ENCODE assay signal across 13 cellular contexts in the genomic region with DNA sequence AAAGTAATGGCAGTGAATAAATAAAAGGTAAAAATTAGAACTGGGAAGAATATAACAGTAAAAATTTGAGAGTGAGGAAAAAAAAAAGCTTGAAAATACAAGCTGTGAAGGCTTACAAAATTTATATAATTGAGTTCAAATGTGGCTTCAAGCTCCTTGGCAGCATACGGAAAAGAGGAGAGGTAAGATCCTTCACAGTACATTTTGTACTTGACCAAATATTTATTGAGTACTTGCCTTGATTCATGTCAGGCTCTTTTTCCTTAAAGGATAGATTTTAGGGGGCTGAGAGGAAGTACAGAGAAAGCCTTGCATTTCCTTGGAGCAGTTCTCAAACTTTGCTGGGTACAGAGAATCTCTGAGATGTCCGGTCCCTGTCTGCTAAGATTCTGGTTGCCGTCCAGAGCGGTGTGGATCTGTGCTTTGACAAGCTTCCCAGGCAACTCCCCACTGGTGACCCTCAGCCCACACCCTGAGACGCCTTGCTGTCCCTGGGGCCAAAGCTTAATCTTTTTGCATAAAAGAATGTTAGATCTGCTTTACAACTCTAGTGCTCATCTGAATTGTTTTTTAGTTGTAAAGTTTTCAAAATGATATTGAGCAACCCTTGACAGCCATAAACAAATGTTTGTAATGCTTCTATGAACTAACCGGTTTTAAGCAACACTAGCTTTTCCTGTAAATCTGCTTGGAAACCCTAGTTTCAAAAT.
DNase-seq lines count a peak whose midpoint lies in the region; ATAC-seq and TF ChIP-seq lines count a peak whose summit lies in the region.
"Had no signal": no experiment of that assay in that cellular context is flagged by ENCODE, and none has a peak within 500 bp of the region (broad histone marks: within the 10 kb centered on the region; RNA-seq: fewer than 3 reads in every experiment).

No MANE protein-coding gene starts in this region.

- intact Hi-C loops in breast epithelium (cut with DNase I; ENCODE audit: low total_unique reads) = no loop called here

- H3K4me3 ChIP-seq in breast epithelium (no peak overlapping the region), skin epidermis (no peak overlapping the region)

- H3K4me1 ChIP-seq in breast epithelium = no peaks in the 10 kb centered on the region

- no peaks in the 10 kb centered on the region for H3K36me3 ChIP-seq in breast epithelium

- H3K9me3 ChIP-seq in breast epithelium = no peaks in the 10 kb centered on the region

- no peaks in the 10 kb centered on the region for H3K27me3 ChIP-seq in breast epithelium

- DNase-seq in AG20443 (ENCODE audit: low spot score) = peak; percentile 15
- no peak for DNase-seq in breast epithelium (ENCODE audit: low spot score in 2 of 2)
- DNase-seq in left lobe of liver (ENCODE audit: low spot score) = no peak
- no peak for DNase-seq in HUDEP-2 (lab: John Stamatoyannopoulos, UW; ENCODE audit: unreplicated experiment in 76 of 76)
- DNase-seq in activated CD4-positive, CD25-positive, alpha-beta regulatory T cell (lab: John Stamatoyannopoulos, UW) = no peak
- no peak for DNase-seq in Kasumi-1 (lab: John Stamatoyannopoulos, UW)
- DNase-seq in HK-2 (ENCODE audit: unreplicated experiment) = no peak
- DNase-seq: activated T-cell treated with anti-CD3 and anti-CD28 coated beads, Interleukin-2, amount 50 U/mL, for 72 hours; Calu3; NCI-H1105; NCI-H510A treated with DMSO at 0.1 percent for 48 hours; T-helper 1 cell had no signal

- peak; percentile 57 for ATAC-seq in left lobe of liver
- ATAC-seq: activated T-cell treated with anti-CD3 and anti-CD28 coated beads, Interleukin-2, amount 50 U/mL, for 72 hours had no signal

- TF ChIP-seq POLR2A in breast epithelium (IDR thresholded peaks at IDR 0.05) = no peak

- no peak for TF ChIP-seq CTCF in breast epithelium (IDR thresholded peaks at IDR 0.05)

- H3K27ac ChIP-seq in breast epithelium (peak overlapping the region; percentile 79 to 90), skin epidermis (peak overlapping the region in 16 of 21 experiments; percentile 11 to 71 (median 44))
